8 cellular contexts compared by ENCODE assay signal in the genomic region with DNA sequence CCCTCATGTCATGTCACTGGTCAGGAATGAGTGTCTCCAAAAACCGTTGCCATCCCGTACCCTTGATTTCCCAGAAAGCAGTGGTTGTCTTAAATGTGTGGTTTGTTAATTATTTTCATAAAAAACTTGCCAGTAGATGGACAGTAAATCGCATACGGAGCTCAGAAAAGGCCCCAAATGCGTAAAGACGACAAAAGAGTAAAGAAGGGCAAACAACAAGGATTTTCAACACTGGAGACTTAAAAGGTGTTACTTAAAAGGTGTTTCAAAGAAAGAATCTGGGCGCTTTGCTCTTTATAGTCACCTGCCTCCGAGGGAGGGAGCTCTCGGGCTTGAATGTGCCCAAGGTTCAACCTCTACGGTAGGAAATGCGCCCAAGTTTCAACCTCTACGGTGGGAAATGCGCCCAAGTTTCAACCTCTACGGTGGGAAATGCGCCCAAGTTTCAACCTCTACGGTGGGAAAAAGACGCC. TPM values are rescaled to one million over a fixed set of nuclear protein-coding genes. Genes with fewer than 3 reads are reported as not detected.
DNase-seq lines count a peak whose midpoint lies in the region; ATAC-seq and TF ChIP-seq lines count a peak whose summit lies in the region.

No MANE protein-coding gene starts in this region.

- H2AFZ ChIP-seq in GM23338, result peak overlapping the region; percentile 80

- ATAC-seq in GM23338, result peak; percentile 49

- H3K4me1 ChIP-seq in GM23338 (ENCODE audit: insufficient read depth), result no peaks in the 10 kb centered on the region

- no peaks in the 10 kb centered on the region for H4K20me1 ChIP-seq in GM23338 (replicated peaks; ENCODE audit: insufficient read depth)

- H3K4me3 Mint-ChIP-seq in GM23338, result peak overlapping the region; percentile 78
- peak overlapping the region; percentile 96 for H3K4me3 Mint-ChIP-seq in neural crest cell

- H3K27ac ChIP-seq in GM23338 (ENCODE audit: low read depth) (peak overlapping the region; percentile 94), VCaP (peak overlapping the region; percentile 86)

- H3K36me3 ChIP-seq in GM23338 (ENCODE audit: insufficient read depth), result no peaks in the 10 kb centered on the region

- H3K4me1 Mint-ChIP-seq in GM23338 (peaks cover 11% of the 10 kb centered on the region; the same call in 2 of the 3 replicates), neural crest cell (peaks cover 26% of the 10 kb centered on the region)

- H3K36me3 Mint-ChIP-seq in GM23338 (ENCODE audit: low read depth), result no peaks in the 10 kb centered on the region
- H3K36me3 Mint-ChIP-seq in neural crest cell (ENCODE audit: low read depth), result peaks cover 5% of the 10 kb centered on the region

- peak overlapping the region; percentile 71 for H3K4me2 ChIP-seq in GM23338

- TF ChIP-seq CTCF in GM23338 (conservative IDR thresholded peaks at IDR 0.05; ENCODE audit: low read depth in 2 of 2) (peak; percentile 34 to 55; a peak in 3 of 4 replicates), VCaP (conservative IDR thresholded peaks at IDR 0.05) (peak; percentile 60), fibroblast of villous mesenchyme (IDR thresholded peaks at IDR 0.05; ENCODE audit: insufficient read depth, low read depth, low read length) (peak; percentile 55), neural crest cell (conservative IDR thresholded peaks at IDR 0.05) (no peak)

- H3F3A ChIP-seq in GM23338 (replicated peaks; ENCODE audit: low read depth), result no peaks in the 10 kb centered on the region

- H3K27me3 Mint-ChIP-seq in GM23338 (ENCODE audit: insufficient read depth, low read depth, poor library complexity) (peaks cover 6% of the 10 kb centered on the region), neural crest cell (ENCODE audit: low read depth) (no peaks in the 10 kb centered on the region)

- no peaks in the 10 kb centered on the region for H3K79me2 ChIP-seq in GM23338 (replicated peaks; ENCODE audit: insufficient read depth)

- H3K4me3 ChIP-seq in GM23338, result peak overlapping the region; percentile 54
- peak overlapping the region; percentile 73 for H3K4me3 ChIP-seq in fibroblast of villous mesenchyme (ENCODE audit: low read depth, low read length)

- no peaks in the 10 kb centered on the region for H3K27me3 ChIP-seq in GM23338 (ENCODE audit: insufficient read depth)

- H3K27ac Mint-ChIP-seq in GM23338 (peak overlapping the region; percentile 98), neural crest cell (ENCODE audit: unreplicated experiment) (peak overlapping the region; percentile 97)

- DNase-seq in NCI-H748 treated with DMSO at 0.1 percent for 48 hours (lab: John Stamatoyannopoulos, UW) (peak; percentile 68), NCI-H748 (lab: John Stamatoyannopoulos, UW; ENCODE audit: unreplicated experiment) (no peak), GM23338 (ENCODE audit: low spot score) (peak; percentile 82), Kasumi-1 (lab: John Stamatoyannopoulos, UW) (peak; percentile 70 to 74), fibroblast of villous mesenchyme (ENCODE audit: low read depth) (peak; percentile 55), neural crest cell (ENCODE audit: low read depth, low spot score) (no peak), amniotic stem cell (lab: John Stamatoyannopoulos, UW) (no peak)

- H3K9me3 Mint-ChIP-seq in GM23338 (no peaks in the 10 kb centered on the region), neural crest cell (no peaks in the 10 kb centered on the region)

- no peaks in the 10 kb centered on the region for H3K9me2 ChIP-seq in GM23338 (ENCODE audit: insufficient read depth)

TF ChIP-seq in GM23338, 12 proteins besides CTCF, POLR2A, EP300 and RAD21:
- TF ChIP-seq, protein P1, sequence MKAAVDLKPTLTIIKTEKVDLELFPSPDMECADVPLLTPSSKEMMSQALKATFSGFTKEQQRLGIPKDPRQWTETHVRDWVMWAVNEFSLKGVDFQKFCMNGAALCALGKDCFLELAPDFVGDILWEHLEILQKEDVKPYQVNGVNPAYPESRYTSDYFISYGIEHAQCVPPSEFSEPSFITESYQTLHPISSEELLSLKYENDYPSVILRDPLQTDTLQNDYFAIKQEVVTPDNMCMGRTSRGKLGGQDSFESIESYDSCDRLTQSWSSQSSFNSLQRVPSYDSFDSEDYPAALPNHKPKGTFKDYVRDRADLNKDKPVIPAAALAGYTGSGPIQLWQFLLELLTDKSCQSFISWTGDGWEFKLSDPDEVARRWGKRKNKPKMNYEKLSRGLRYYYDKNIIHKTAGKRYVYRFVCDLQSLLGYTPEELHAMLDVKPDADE (IDR thresholded peaks at IDR 0.05), result peak; percentile 46; the same call in 1 of the 2 replicates
- TF ChIP-seq NANOG (IDR thresholded peaks at IDR 0.05; ENCODE audit: borderline replicate concordance), result no peak
TF ChIP-seq in GM23338: peak in this region for 1.

RNA-seq across cellular contexts. Expression of a gene that starts 0.7 kb away (rescaled TPM):
- total RNA-seq in GM23338 (2014; rRNA removed; shearing (Covaris generic)), result 3.3 and 3.9 TPM in 2 replicates
- 4.7 and 8.2 TPM in 2 replicates for polyA plus RNA-seq in GM23338 (2016; fragmentation: Nextera tagmentation; extraction: Ambion mirVana)
- total RNA-seq in fibroblast of villous mesenchyme, result 2.9 and 3.9 TPM in 2 replicates
- total RNA-seq in neural crest cell, result 9.4 and 10.6 TPM in 2 replicates

RNA-seq across cellular contexts. Expression of a gene that starts 59.5 kb away (rescaled TPM):
- 918 and 1,083 TPM in 2 replicates for total RNA-seq in GM23338 (2014; rRNA removed; shearing (Covaris generic))
- 403 and 417 TPM in 2 replicates for polyA plus RNA-seq in GM23338 (2016; fragmentation: Nextera tagmentation; extraction: Ambion mirVana)
- 465 and 522 TPM in 2 replicates for total RNA-seq in fibroblast of villous mesenchyme
- 921 and 943 TPM in 2 replicates for total RNA-seq in neural crest cell

Comparison
In these comparisons a context has a peak if more than half of its experiments do, and no peak if none do; other contexts are left out.
1. DNase-seq: peak in NCI-H748 treated with DMSO at 0.1 percent for 48 hours (single experiment), GM23338 (single experiment), Kasumi-1 (2 of 2) and fibroblast of villous mesenchyme (single experiment); none in NCI-H748 (single experiment), neural crest cell (single experiment) and amniotic stem cell (single experiment).